Comparison of ENCODE assay signal across 24 cellular contexts in the genomic region with DNA sequence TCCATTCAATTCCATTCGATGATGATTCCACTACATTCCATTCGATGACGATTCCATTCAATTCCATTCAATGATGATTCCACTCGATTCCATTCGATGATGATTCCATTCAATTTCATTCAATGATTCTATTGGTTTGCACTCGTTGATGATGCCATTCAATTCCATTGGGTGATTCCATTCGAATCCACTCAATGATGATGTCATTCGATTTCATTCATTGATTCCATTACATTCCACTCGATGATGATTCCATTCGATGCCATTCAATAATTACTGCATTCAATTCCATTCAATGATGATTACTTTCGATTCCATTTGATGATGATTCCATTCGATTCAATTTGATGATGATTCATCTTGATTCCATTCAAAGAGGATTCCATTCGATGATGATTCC.
"Had no signal": no experiment of that assay in that cellular context is flagged by ENCODE, and none has a peak within 500 bp of the region (broad histone marks: within the 10 kb centered on the region; RNA-seq: fewer than 3 reads in every experiment).

No MANE protein-coding gene starts in this region.

- FAIRE-seq: colon, endometrium, frontal cortex, islet of Langerhans, keratinocyte had no signal

- H3K27ac ChIP-seq: coronary artery, dorsolateral prefrontal cortex, esophagus muscularis mucosa, foreskin keratinocyte, gastroesophageal sphincter, heart left ventricle, hepatocyte, left lung, lower lobe of right lung had no signal

- H3K4me1 Mint-ChIP-seq: mesothelial cell of epicardium had no signal

- H3K4me3 Mint-ChIP-seq: mesothelial cell of epicardium, naive B cell had no signal

- H3K27me3 Mint-ChIP-seq: naive B cell had no signal

- H3K4me1 ChIP-seq: esophagus muscularis mucosa, foreskin keratinocyte, gastroesophageal sphincter, heart left ventricle, left lung, lower lobe of right lung had no signal

- H3K27me3 ChIP-seq: dorsolateral prefrontal cortex, esophagus muscularis mucosa, foreskin keratinocyte, gastroesophageal sphincter, heart left ventricle, hepatocyte, left lung had no signal

- H3K4me3 ChIP-seq: coronary artery, dorsolateral prefrontal cortex, esophagus muscularis mucosa, gastroesophageal sphincter, heart left ventricle, hepatocyte, left lung, lower lobe of right lung, mucosa of descending colon had no signal

- H3K36me3 ChIP-seq: esophagus muscularis mucosa, gastroesophageal sphincter, heart left ventricle, left lung, lower lobe of right lung had no signal

- H3K27ac Mint-ChIP-seq: mesothelial cell of epicardium, naive B cell had no signal

- DNase-seq: dermis blood vessel endothelial cell; dorsolateral prefrontal cortex; effector CD4-positive, alpha-beta T cell; effector memory CD4-positive, alpha-beta T cell; foreskin keratinocyte; heart left ventricle; hypothalamus; left cardiac atrium; left lung; left ventricle myocardium superior; lower lobe of right lung; mesenchymal stem cell; mucosa of descending colon; naive B cell had no signal
